8 cellular contexts compared by ENCODE assay signal in genomic region chr10:89369142-89370105, GRCh38. TPM values are rescaled to one million over a fixed set of nuclear protein-coding genes. Genes with fewer than 3 reads are reported as not detected.
DNase-seq lines count a peak whose midpoint lies in the region; TF ChIP-seq lines count a peak whose summit lies in the region.

No MANE protein-coding gene starts in this region.

- CTCF ChIA-PET in RWPE1 (lab: Yijun Ruan, JAX) = interaction anchor here (0.6 to 1.5 kb wide), 16 partner anchors 10 to 916 kb away, joined by 3 to 11 read pairs (median 3); partner anchors contain the start of genes IFIT3 and LIPA

- TF ChIP-seq EP300 in stomach (IDR thresholded peaks at IDR 0.05) = no peak

- POLR2A ChIA-PET in RWPE1 (lab: Yijun Ruan, JAX; ENCODE audit: low non-redundant PET) = no interaction called here

- H3K9me3 ChIP-seq in stomach = no peaks in the 10 kb centered on the region
- H3K9me3 ChIP-seq in MG63 = no peaks in the 10 kb centered on the region

- DNase-seq in A172 (ENCODE audit: low spot score) (peak; percentile 51), GM03348 (ENCODE audit: low spot score) (peak; percentile 62), RWPE1 (ENCODE audit: low spot score) (peak; percentile 49), fibroblast of villous mesenchyme (ENCODE audit: low read depth) (peak; percentile 65), stomach (no peak), MG63 (no peak), NCI-H345 (lab: John Stamatoyannopoulos, UW) (no peak)
- no peak for DNase-seq in stimulated activated CD4-positive, alpha-beta T cell treated with anti-CD3 and anti-CD28 coated beads, Interleukin-1b, Interleukin-23, amount 100 ng/mL, for 48 hours

- H3K36me3 ChIP-seq in stomach (no peaks in the 10 kb centered on the region), MG63 (no peaks in the 10 kb centered on the region)

- intact Hi-C loops in stomach (cut with DNase I; ENCODE audit: low total_unique reads) = no loop called here

- WGBS in stomach, 5 donors = 56 to 63% (median 61%) methylated on average over 5 of the region's 5 CpGs

- H3K4me3 ChIP-seq in fibroblast of villous mesenchyme (ENCODE audit: low read depth, low read length) (no peak overlapping the region), stomach (no peak overlapping the region), MG63 (no peak overlapping the region)

- TF ChIP-seq CTCF in RWPE1 (conservative IDR thresholded peaks at IDR 0.05; ENCODE audit: low read depth) = peak; percentile 43; the same call in 1 of the 2 replicates
- peak; percentile 67 for TF ChIP-seq CTCF in fibroblast of villous mesenchyme (IDR thresholded peaks at IDR 0.05; ENCODE audit: insufficient read depth, low read depth, low read length)
- peak in 4 of 7 experiments; percentile 20 to 54 (median 36) for TF ChIP-seq CTCF in stomach (IDR thresholded peaks at IDR 0.05)

- H3K27ac ChIP-seq in RWPE1 (no peak overlapping the region), stomach (peak overlapping the region in 1 of 5 donors; percentile 2)

- TF ChIP-seq POLR2A in stomach (IDR thresholded peaks at IDR 0.05) = no peak

- H3K27me3 ChIP-seq in stomach (no peaks in the 10 kb centered on the region), MG63 (no peaks in the 10 kb centered on the region)

- peaks cover 16 to 37% (median 22%) of the 10 kb centered on the region in 4 donors for H3K4me1 ChIP-seq in stomach

RNA-seq across cellular contexts. Expression of gene IFIT1B, which starts 8.4 kb away (rescaled TPM):
- not detected in 2 replicates for total RNA-seq in A172 (2014; rRNA removed; shearing (Covaris generic))
- under 0.01 TPM in 1 of 2 replicates, not detected in the other for total RNA-seq in fibroblast of villous mesenchyme
- total RNA-seq in stomach = under 1 TPM in 1 of 5 donors, not detected in 4; 0.92 TPM
- polyA plus RNA-seq in stomach = not detected
- total RNA-seq in MG63 (2014; rRNA removed; shearing (Covaris generic); ENCODE audit: low replicate concordance) = not detected in 2 replicates

RNA-seq across cellular contexts. Expression of gene IFIT1, which starts 23.0 kb away (rescaled TPM):
- 21.2 and 22.9 TPM in 2 replicates for total RNA-seq in A172 (2014; rRNA removed; shearing (Covaris generic))
- total RNA-seq in fibroblast of villous mesenchyme (32.9 and 70.8 TPM in 2 replicates), stomach (10 to 100 TPM in 1 of 5 donors, 1 to 10 TPM in 3, under 1 TPM in 1; 0.29 to 12.1 (median 2.3) TPM)
- polyA plus RNA-seq in stomach = 1 to 10 TPM; 3.5 to 6.4 (median 5.0) TPM
- total RNA-seq in MG63 (2014; rRNA removed; shearing (Covaris generic); ENCODE audit: low replicate concordance) = 40.8 and 44.7 TPM in 2 replicates

RNA-seq across cellular contexts. Expression of gene IFIT3, which starts 41.6 kb away (rescaled TPM):
- total RNA-seq in A172 (2014; rRNA removed; shearing (Covaris generic)) = 16.6 and 17.2 TPM in 2 replicates
- 61.8 and 90.2 TPM in 2 replicates for total RNA-seq in fibroblast of villous mesenchyme
- total RNA-seq in stomach = 10 to 100 TPM in 1 of 5 donors, 1 to 10 TPM in 4; 1.3 to 11.4 (median 2.6) TPM
- polyA plus RNA-seq in stomach = 10 to 100 TPM in 1 of 3 donors, 1 to 10 TPM in 2; 6.3 to 11.3 (median 7.9) TPM
- total RNA-seq in MG63 (2014; rRNA removed; shearing (Covaris generic); ENCODE audit: low replicate concordance) = 32.0 and 47.1 TPM in 2 replicates

RNA-seq across cellular contexts. Expression of gene IFIT5, which starts 44.9 kb away (rescaled TPM):
- 35.5 and 38.5 TPM in 2 replicates for total RNA-seq in A172 (2014; rRNA removed; shearing (Covaris generic))
- total RNA-seq in fibroblast of villous mesenchyme = 36.7 and 52.7 TPM in 2 replicates
- 10 to 100 TPM in 3 of 5 donors, 1 to 10 TPM in 1, under 1 TPM in 1; 0.58 to 22.6 (median 11.7) TPM for total RNA-seq in stomach
- polyA plus RNA-seq in stomach = 1 to 10 TPM; 5.1 to 8.9 (median 7.0) TPM
- 15.2 and 18.9 TPM in 2 replicates for total RNA-seq in MG63 (2014; rRNA removed; shearing (Covaris generic); ENCODE audit: low replicate concordance)

Comparison
In these comparisons a context has a peak if more than half of its experiments do, and no peak if none do; other contexts are left out.
1. DNase-seq: peak in A172 (single experiment), GM03348 (single experiment), RWPE1 (single experiment) and fibroblast of villous mesenchyme (single experiment); none in stomach (single experiment), MG63 (single experiment), NCI-H345 (single experiment) and stimulated activated CD4-positive, alpha-beta T cell treated with anti-CD3 and anti-CD28 coated beads, Interleukin-1b, Interleukin-23, amount 100 ng/mL, for 48 hours (single experiment).
2. Peak in every context shown above with its lines, with median percentiles within 50 percentile points of each other: CTCF ChIP-seq.